8 cellular contexts compared by ENCODE assay signal in genomic region chr3:130111185-130111864, GRCh38. TPM values are rescaled to one million over a fixed set of nuclear protein-coding genes. Genes with fewer than 3 reads are reported as not detected.
A peak's percentile ranks its signal among the peaks of the same experiment; 100 is the strongest.
DNase-seq lines count a peak whose midpoint lies in the region; TF ChIP-seq lines count a peak whose summit lies in the region.

No MANE protein-coding gene starts in this region.

- H3K4me2 ChIP-seq in MM.1S (ENCODE audit: low read depth, low read length) (peak overlapping the region; percentile 65; the same call in 1 of the 2 replicates), neural progenitor cell (peak overlapping the region; percentile 76)

- no peaks in the 10 kb centered on the region for H3K9me3 Mint-ChIP-seq in neural progenitor cell

- H3K4me3 ChIP-seq in MM.1S (ENCODE audit: low read length) (peak overlapping the region; percentile 87), foreskin fibroblast (ENCODE audit: low read depth in 1 of 2, low read length in 2 of 2) (peak overlapping the region; percentile 78 to 87), neural progenitor cell (peak overlapping the region; percentile 74), stomach smooth muscle (ENCODE audit: low read length in 2 of 2) (peak overlapping the region; percentile 69 to 79)

- peaks cover 22% of the 10 kb centered on the region for H3K4me1 Mint-ChIP-seq in neural progenitor cell

- H3K27me3 Mint-ChIP-seq in neural progenitor cell (ENCODE audit: insufficient read depth, low read depth) = peaks cover 4% of the 10 kb centered on the region

- H3K79me2 ChIP-seq in MM.1S (ENCODE audit: low read length) = peaks cover 13% of the 10 kb centered on the region
- H3K79me2 ChIP-seq in neural progenitor cell (ENCODE audit: low read depth) = peaks cover 18% of the 10 kb centered on the region

- H2AFZ ChIP-seq in MM.1S (ENCODE audit: low read length) (peak overlapping the region; percentile 81), neural progenitor cell (replicated peaks) (peak overlapping the region; percentile 59)

- H3K27me3 ChIP-seq in MM.1S (replicated peaks; ENCODE audit: insufficient read depth, low read length) = no peaks in the 10 kb centered on the region
- no peaks in the 10 kb centered on the region for H3K27me3 ChIP-seq in neural progenitor cell
- H3K27me3 ChIP-seq in stomach smooth muscle (ENCODE audit: control insufficient read depth in 1 of 2, insufficient read depth in 2 of 2, low read length in 2 of 2) = no peaks in the 10 kb centered on the region

- in situ Hi-C loops in G401 (cut with HindIII; ENCODE audit: low sequenced_read_pairs) = no loop called here

- no peaks in the 10 kb centered on the region for H3F3A ChIP-seq in MM.1S (ENCODE audit: insufficient read depth, low read length)
- H3F3A ChIP-seq in neural progenitor cell (ENCODE audit: low read depth) = peaks cover 7% of the 10 kb centered on the region

- 0 out of 2 replicates have a peak, but pooled peaks cover 2% of the 10 kb centered on the region for H3K4me1 ChIP-seq in MM.1S (ENCODE audit: low read length)
- H3K4me1 ChIP-seq in neural progenitor cell = peaks cover 4% of the 10 kb centered on the region
- peaks cover 6% of the 10 kb centered on the region for H3K4me1 ChIP-seq in stomach smooth muscle (ENCODE audit: control insufficient read depth, insufficient read depth, low read length)

- peaks cover 2% of the 10 kb centered on the region for H3K36me3 Mint-ChIP-seq in neural progenitor cell

- H3K36me3 ChIP-seq in MM.1S (replicated peaks; ENCODE audit: insufficient read depth, low read length) (no peaks in the 10 kb centered on the region), neural progenitor cell (no peaks in the 10 kb centered on the region), stomach smooth muscle (ENCODE audit: control insufficient read depth in 2 of 2, insufficient read depth in 2 of 2, low read length in 2 of 2) (no peaks in the 10 kb centered on the region)

- DNase-seq in G401 (ENCODE audit: low spot score) (peak; percentile 98), HCEC 1CT (peak; percentile 97), MM.1S (peak; percentile 97), SHP77 treated with DMSO at 0.1 percent for 48 hours (lab: John Stamatoyannopoulos, UW) (peak; percentile 91), foreskin fibroblast (peak; percentile 99), neural progenitor cell (ENCODE audit: low spot score) (peak; percentile 99)
- peak; percentile 99 for DNase-seq in activated gamma-delta T cell treated with anti-CD3 and anti-CD28 coated beads, Interleukin-2, amount 50 U/mL, for 16 hours (ENCODE audit: low read depth)

- TF ChIP-seq CTCF in MM.1S (IDR thresholded peaks at IDR 0.05; ENCODE audit: low read length) = no peak
- TF ChIP-seq CTCF in foreskin fibroblast (IDR thresholded peaks at IDR 0.05; ENCODE audit: low read depth, low read length) = no peak
- TF ChIP-seq CTCF in neural progenitor cell (IDR thresholded peaks at IDR 0.05) = no peak

- no peak overlapping the region for H3K27ac Mint-ChIP-seq in neural progenitor cell

- H3K9me3 ChIP-seq in MM.1S (replicated peaks; ENCODE audit: insufficient read depth, low read length) = no peaks in the 10 kb centered on the region
- H3K9me3 ChIP-seq in neural progenitor cell (ENCODE audit: low read depth) = no peaks in the 10 kb centered on the region
- no peaks in the 10 kb centered on the region for H3K9me3 ChIP-seq in stomach smooth muscle (ENCODE audit: control insufficient read depth in 2 of 2, low read length in 2 of 2)

- no peaks in the 10 kb centered on the region for H3K9me2 ChIP-seq in MM.1S (replicated peaks; ENCODE audit: insufficient read depth, low read length)

- H4K20me1 ChIP-seq in MM.1S (ENCODE audit: insufficient read depth, low read length) (no peaks in the 10 kb centered on the region), neural progenitor cell (ENCODE audit: low read depth) (peaks cover 7% of the 10 kb centered on the region)

- peak overlapping the region; percentile 94 for H3K4me3 Mint-ChIP-seq in neural progenitor cell

- H3K27ac ChIP-seq in MM.1S (ENCODE audit: low read length) (peak overlapping the region; percentile 62; the same call in 1 of the 2 replicates), neural progenitor cell (no peak overlapping the region), stomach smooth muscle (ENCODE audit: low read length) (peak overlapping the region; percentile 62)

- peak overlapping the region; percentile 77 for H3K9ac ChIP-seq in MM.1S (ENCODE audit: low read length)
- H3K9ac ChIP-seq in neural progenitor cell = peak overlapping the region; percentile 49
- peak overlapping the region; percentile 62 to 64 for H3K9ac ChIP-seq in stomach smooth muscle (ENCODE audit: low read length in 2 of 2)

RNA-seq across cellular contexts. Expression of gene ALG1L2, which starts 29.7 kb away (rescaled TPM):
- total RNA-seq in G401 (2014; rRNA removed; shearing (Covaris generic)) = not detected in 2 replicates
- 0.59 TPM in 1 of 2 replicates, not detected in the other for total RNA-seq in neural progenitor cell (ENCODE audit: low replicate concordance)
